In the genomic region with DNA sequence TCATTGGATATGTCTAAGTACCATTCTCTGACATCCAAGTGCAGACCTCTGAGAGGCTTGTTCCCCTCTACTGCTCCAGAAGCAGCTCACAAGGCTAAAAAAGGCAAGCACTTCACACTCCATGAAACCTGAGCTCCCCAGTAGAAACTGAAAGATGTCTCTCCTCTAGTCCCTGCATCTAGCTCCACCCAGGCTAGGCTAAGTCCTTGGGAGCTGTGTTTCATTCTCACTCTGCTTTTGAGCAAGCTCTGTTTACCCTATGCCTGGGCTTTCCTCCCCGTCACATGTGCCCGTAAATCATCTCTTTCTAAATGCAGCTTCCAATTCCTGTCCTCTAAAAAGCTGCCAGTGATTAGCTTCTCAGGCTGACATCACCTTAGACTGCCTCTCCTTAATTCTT, we compare ENCODE assay signal across 17 cellular contexts.
DNase-seq lines count a peak whose midpoint lies in the region; ATAC-seq, FAIRE-seq and TF ChIP-seq lines count a peak whose summit lies in the region.
"Had no signal": no experiment of that assay in that cellular context is flagged by ENCODE, and none has a peak within 500 bp of the region (broad histone marks: within the 10 kb centered on the region; RNA-seq: fewer than 3 reads in every experiment).

No MANE protein-coding gene starts in this region.

- peaks cover 9% of the 10 kb centered on the region for H3K27me3 Mint-ChIP-seq in nephron progenitor cell (ENCODE audit: low read depth, poor library complexity)
- H3K27me3 Mint-ChIP-seq: activated B cell treated with CpG ODN at 0.5 μM for 24 hours had no signal

- DNase-seq in EH (ENCODE audit: low read depth) (peak; percentile 71), MV-4-11 (lab: John Stamatoyannopoulos, UW) (peak; percentile 26), adipocyte (ENCODE audit: low read depth) (peak; percentile 16), nephron progenitor cell (no peak), KG1 (lab: John Stamatoyannopoulos, UW) (no peak), urothelium cell line (ENCODE audit: low spot score) (no peak), Ammon's horn (ENCODE audit: low spot score) (no peak)
- DNase-seq: activated B cell treated with CpG ODN at 0.5 μM for 24 hours, dorsolateral prefrontal cortex, glutamatergic neuron, left ventricle myocardium inferior, SHP77, small intestine had no signal

- no peaks in the 10 kb centered on the region for H3K9me3 ChIP-seq in adipocyte (ENCODE audit: control insufficient read depth, low read length)
- H3K9me3 ChIP-seq: left ventricle myocardium inferior, thyroid gland had no signal

- H3K27ac Mint-ChIP-seq in nephron progenitor cell: peak overlapping the region; percentile 54
- H3K27ac Mint-ChIP-seq: activated B cell treated with CpG ODN at 0.5 μM for 24 hours had no signal

- peaks cover 94% of the 10 kb centered on the region for H3K36me3 ChIP-seq in adipocyte (ENCODE audit: control insufficient read depth, insufficient read depth, low read length, severe bottlenecking)

- no peak for TF ChIP-seq CTCF in nephron progenitor cell (IDR thresholded peaks at IDR 0.05)

- no peak overlapping the region for H3K4me3 Mint-ChIP-seq in nephron progenitor cell
- H3K4me3 Mint-ChIP-seq: activated B cell treated with CpG ODN at 0.5 μM for 24 hours, neural crest cell had no signal

- H3K9me3 Mint-ChIP-seq in nephron progenitor cell: no peaks in the 10 kb centered on the region
- H3K9me3 Mint-ChIP-seq: neural crest cell had no signal

- no peak for FAIRE-seq in urothelium cell line (lab: Jason Lieb, UNC)
- FAIRE-seq: small intestine had no signal

- no peak overlapping the region for H3K4me3 ChIP-seq in adipocyte (ENCODE audit: low read length)
- H3K4me3 ChIP-seq: dorsolateral prefrontal cortex, left ventricle myocardium inferior, thyroid gland had no signal

- peaks cover 92% of the 10 kb centered on the region for H3K36me3 Mint-ChIP-seq in nephron progenitor cell (ENCODE audit: low read depth)

- no peaks in the 10 kb centered on the region for H3K27me3 ChIP-seq in adipocyte (replicated peaks; ENCODE audit: control insufficient read depth, insufficient read depth, low read length)
- H3K27me3 ChIP-seq: dorsolateral prefrontal cortex, thyroid gland had no signal

- H3K4me1 ChIP-seq in adipocyte (ENCODE audit: control insufficient read depth, insufficient read depth, low read length): no peaks in the 10 kb centered on the region
- H3K4me1 ChIP-seq: thyroid gland had no signal

- no peak overlapping the region for H3K9ac ChIP-seq in adipocyte (ENCODE audit: low read length)

- ATAC-seq in HG03520 (IDR thresholded peaks at IDR 0.05; ENCODE audit: unreplicated experiment): no peak
- ATAC-seq: HCT116 had no signal

- peaks cover 45% of the 10 kb centered on the region for H3K4me1 Mint-ChIP-seq in nephron progenitor cell
- H3K4me1 Mint-ChIP-seq: neural crest cell had no signal

Comparison
In these comparisons a context has a peak if more than half of its experiments do, and no peak if none do; other contexts are left out.
1. DNase-seq: peak in EH (single experiment), MV-4-11 (single experiment) and adipocyte (single experiment); none in nephron progenitor cell (single experiment), KG1 (single experiment), urothelium cell line (single experiment) and Ammon's horn (single experiment).